10 cellular contexts compared by ENCODE assay signal in genomic region chr9:137078701-137079400, GRCh38. TPM values are rescaled to one million over a fixed set of nuclear protein-coding genes. Genes with fewer than 3 reads are reported as not detected.
DNase-seq lines count a peak whose midpoint lies in the region; ATAC-seq, FAIRE-seq and TF ChIP-seq lines count a peak whose summit lies in the region.
"Had no signal": no experiment of that assay in that cellular context is flagged by ENCODE, and none has a peak within 500 bp of the region (broad histone marks: within the 10 kb centered on the region; RNA-seq: fewer than 3 reads in every experiment).

No MANE protein-coding gene starts in this region.

- H3K27ac Mint-ChIP-seq in MCF 10A (ENCODE audit: low read depth, unreplicated experiment), result no peak overlapping the region

- peak overlapping the region; percentile 83 for H3K4me2 ChIP-seq in HepG2 (ENCODE audit: low read depth, low read length)

- TF ChIP-seq POLR2A in breast epithelium (IDR thresholded peaks at IDR 0.05) (no peak), HepG2 (IDR thresholded peaks at IDR 0.05; ENCODE audit: insufficient read depth in 1 of 2, low read depth in 2 of 2, low read length in 2 of 2) (no peak), upper lobe of left lung (IDR thresholded peaks at IDR 0.05) (no peak)

- TF ChIP-seq CTCF in breast epithelium (IDR thresholded peaks at IDR 0.05) (no peak), MCF 10A (IDR thresholded peaks at IDR 0.05; ENCODE audit: unreplicated experiment) (no peak), HepG2 (CRISPR knock-in tag; IDR thresholded peaks at IDR 0.05) (no peak), upper lobe of left lung (IDR thresholded peaks at IDR 0.05) (no peak)

- H3K27me3 ChIP-seq in breast epithelium (no peaks in the 10 kb centered on the region), adipocyte (replicated peaks; ENCODE audit: control insufficient read depth, insufficient read depth, low read length) (no peaks in the 10 kb centered on the region), HepG2 (ENCODE audit: control insufficient read depth in 1 of 2, insufficient read depth in 2 of 2, low read length in 2 of 2) (no peaks in the 10 kb centered on the region), upper lobe of left lung (peaks cover 0 to 6% (median 0%) of the 10 kb centered on the region in 4 donors)

- no peak for TF ChIP-seq EP300 in HepG2 (IDR thresholded peaks at IDR 0.05; ENCODE audit: low read depth in 2 of 2, low read length in 2 of 2)
- no peak for TF ChIP-seq EP300 in HepG2 (CRISPR knock-in tag; IDR thresholded peaks at IDR 0.05; ENCODE audit: borderline replicate concordance)
- TF ChIP-seq EP300 in upper lobe of left lung (IDR thresholded peaks at IDR 0.05), result no peak

- no peak for TF ChIP-seq RAD21 in HepG2 (CRISPR knock-in tag; IDR thresholded peaks at IDR 0.05)

- H3K4me3 ChIP-seq in breast epithelium (peak overlapping the region; percentile 72 to 88 (median 82)), adipocyte (ENCODE audit: low read length) (peak overlapping the region; percentile 81), HepG2 (replicated peaks in 1 of 3; ENCODE audit: insufficient read depth in 1 of 3, low read depth in 2 of 3, low read length in 3 of 3) (peak overlapping the region in 2 of 3 experiments; percentile 76 to 85; a peak in 3 of 6 replicates), upper lobe of left lung (peak overlapping the region in 3 of 4 donors; percentile 74 to 96 (median 74))

- 97% methylated on average over 23 of the region's 51 CpGs for WGBS in HepG2 (ENCODE audit: low lambda C conversion rate)
- 80 to 81% methylated on average over 42 to 51 of the region's 51 CpGs for WGBS in upper lobe of left lung, 2 donors

- in situ Hi-C loops in HepG2 (cut with HindIII; ENCODE audit: extremely low pct_ligation_motif_present, low pct_unique_long_range_greater_than_20kb), result no loop called here

- FAIRE-seq in HepG2 (lab: Jason Lieb, UNC), result no peak
- FAIRE-seq: frontal cortex had no signal

- no peaks in the 10 kb centered on the region for H4K20me1 ChIP-seq in HepG2 (ENCODE audit: insufficient read depth, low read length)

- H3K27ac ChIP-seq in breast epithelium, result no peak overlapping the region
- no peak overlapping the region for H3K27ac ChIP-seq in HepG2 (ENCODE audit: extremely low read length, insufficient read depth, low read length)
- H3K27ac ChIP-seq in upper lobe of left lung, result no peak overlapping the region

- peak overlapping the region; percentile 84 for H3K9ac ChIP-seq in adipocyte (ENCODE audit: low read length)
- H3K9ac ChIP-seq in HepG2 (ENCODE audit: insufficient read depth, low read depth, low read length), result no peak overlapping the region

- no peaks in the 10 kb centered on the region for H3K79me2 ChIP-seq in HepG2 (ENCODE audit: insufficient read depth, low read length)

- H2AFZ ChIP-seq in HepG2 (ENCODE audit: low read length), result no peak overlapping the region

- CTCF ChIA-PET in MCF 10A (lab: Yijun Ruan, JAX) (no interaction called here), HepG2 (lab: Yijun Ruan, JAX; ENCODE audit: low intra/inter-chr PET ratio, low total read pairs) (no interaction called here)

- no peak overlapping the region for H3K4me3 Mint-ChIP-seq in MCF 10A (ENCODE audit: unreplicated experiment)

- BruUV-seq in MCF 10A (replicated peaks; lab: Mats Ljungman, UMichigan) (no TSS peak), HepG2 (replicated peaks; lab: Mats Ljungman, UMichigan) (no TSS peak)

- no peaks in the 10 kb centered on the region for H3K36me3 Mint-ChIP-seq in MCF 10A (ENCODE audit: insufficient read depth, unreplicated experiment)

- H3K9me3 ChIP-seq in breast epithelium, result no peaks in the 10 kb centered on the region
- no peaks in the 10 kb centered on the region for H3K9me3 ChIP-seq in adipocyte (ENCODE audit: control insufficient read depth, low read length)
- H3K9me3 ChIP-seq in HepG2 (ENCODE audit: low read length), result no peaks in the 10 kb centered on the region
- H3K9me3 ChIP-seq in upper lobe of left lung, result no peaks in the 10 kb centered on the region

- peaks cover 12% of the 10 kb centered on the region for H3K4me1 Mint-ChIP-seq in MCF 10A (ENCODE audit: insufficient read depth, unreplicated experiment)

- no peaks in the 10 kb centered on the region for H3K27me3 Mint-ChIP-seq in MCF 10A (ENCODE audit: insufficient read depth, unreplicated experiment)

- ATAC-seq in HepG2 (no peak), upper lobe of left lung (ENCODE audit: low FRiP score in 2 of 2) (no peak), HG02938 (IDR thresholded peaks at IDR 0.05; ENCODE audit: unreplicated experiment) (no peak)

- intact Hi-C loops in breast epithelium (cut with DNase I; ENCODE audit: low total_unique reads), result no loop called here
- intact Hi-C loops in MCF 10A (cut with micrococcal nuclease), result no loop called here
- intact Hi-C loops in HepG2 (cut with micrococcal nuclease; ENCODE audit: unreplicated experiment), result no loop called here

- no peaks in the 10 kb centered on the region for H3K9me3 Mint-ChIP-seq in MCF 10A (ENCODE audit: unreplicated experiment)

- peaks cover 8% of the 10 kb centered on the region for H3K36me3 ChIP-seq in breast epithelium
- peaks cover 27% of the 10 kb centered on the region for H3K36me3 ChIP-seq in adipocyte (ENCODE audit: control insufficient read depth, insufficient read depth, low read length, severe bottlenecking)
- peaks cover 9 to 16% of the 10 kb centered on the region in 2 experiments; a peak in 4 of 5 replicates for H3K36me3 ChIP-seq in HepG2 (replicated peaks in 1 of 2; ENCODE audit: control insufficient read depth in 1 of 2, insufficient read depth in 2 of 2, low read length in 2 of 2)
- peaks cover 0 to 51% (median 37%) of the 10 kb centered on the region in 4 donors for H3K36me3 ChIP-seq in upper lobe of left lung

- POLR2A ChIA-PET in MCF 10A (lab: Yijun Ruan, JAX), result interaction anchor here (2.4 kb wide), 1 partner anchor 8 kb away, joined by 8 read pairs; the partner anchor contains the start of gene MAN1B1
- POLR2A ChIA-PET in HepG2 (lab: Yijun Ruan, JAX), result no interaction called here

- H3K4me1 ChIP-seq in breast epithelium, result peaks cover 5 to 8% of the 10 kb centered on the region in 2 donors
- peaks cover 19% of the 10 kb centered on the region for H3K4me1 ChIP-seq in adipocyte (ENCODE audit: control insufficient read depth, insufficient read depth, low read length)
- peaks cover 47% of the 10 kb centered on the region for H3K4me1 ChIP-seq in HepG2 (ENCODE audit: insufficient read depth, low read length)
- peaks cover 15 to 36% (median 16%) of the 10 kb centered on the region in 4 donors for H3K4me1 ChIP-seq in upper lobe of left lung

- DNase-seq in breast epithelium (ENCODE audit: low spot score in 2 of 2), result no peak
- DNase-seq in MCF 10A (ENCODE audit: unreplicated experiment), result no peak
- DNase-seq in adipocyte (ENCODE audit: low read depth), result no peak
- no peak for DNase-seq in HepG2 (ENCODE audit: low spot score)
- DNase-seq in upper lobe of left lung, result no peak
- no peak for DNase-seq in activated effector memory CD4-positive, alpha-beta T cell treated with anti-CD3 and anti-CD28 coated beads, Interleukin-2, amount 50 U/mL, for 16 hours
- no peak for DNase-seq in SW 1271 (lab: John Stamatoyannopoulos, UW)
- DNase-seq: activated CD4-positive, alpha-beta T cell treated with anti-CD3 and anti-CD28 coated beads, Interleukin-2, amount 50 U/mL, for 1 hour had no signal

RNA-seq across cellular contexts. Expression of gene UAP1L1, which starts 1.5 kb away (rescaled TPM):
- total RNA-seq in breast epithelium (10 to 100 TPM in 1 of 3 donors, 1 to 10 TPM in 2; 6.7 to 12.0 (median 6.9) TPM), MCF 10A (2022) (1.0 and 3.7 TPM in 2 replicates), HepG2 (2016; rRNA removed; fragmentation: Illumina TruSeq; extraction: Trizol) (6.2 and 6.4 TPM in 2 replicates), upper lobe of left lung (10 to 100 TPM; 10.5 to 69.1 (median 34.0) TPM)
- 1.7 and 1.8 TPM in 2 replicates for total RNA-seq in HepG2 (2016; cell fraction: cytosol; rRNA removed; fragmentation: Illumina TruSeq; extraction: Trizol; ENCODE audit: low read depth)
- total RNA-seq in HepG2 (2016; cell fraction: insoluble cytoplasmic fraction; rRNA removed; fragmentation: Illumina TruSeq; extraction: Trizol), result 4.5 and 6.7 TPM in 2 replicates
- total RNA-seq in HepG2 (2016; cell fraction: membrane; rRNA removed; fragmentation: Illumina TruSeq; extraction: Trizol), result 3.0 and 3.1 TPM in 2 replicates
- 4.9 and 5.4 TPM in 2 replicates for total RNA-seq in HepG2 (2016; cell fraction: nucleus; rRNA removed; fragmentation: Illumina TruSeq; extraction: Trizol)
- polyA plus RNA-seq in HepG2 (2011; rRNA removed), result 5.4 and 6.0 TPM in 2 replicates
- 3.8 and 4.1 TPM in 2 replicates for polyA plus RNA-seq in HepG2 (2011; cell fraction: cytosol; rRNA removed)
- 43.5 and 57.7 TPM in 2 replicates for polyA plus RNA-seq in HepG2 (2011; cell fraction: nucleus; rRNA removed)
- 4.9 and 5.0 TPM in 2 replicates for polyA plus RNA-seq in HepG2 (2012)
- polyA plus RNA-seq in HepG2 (2016; cell fraction: cytosol; fragmentation: Illumina TruSeq; extraction: Trizol; ENCODE audit: low read depth), result 1.1 and 1.2 TPM in 2 replicates
- polyA plus RNA-seq in HepG2 (2016; cell fraction: insoluble cytoplasmic fraction; fragmentation: Illumina TruSeq; extraction: Trizol; ENCODE audit: low read depth), result 6.4 and 8.8 TPM in 2 replicates
- polyA plus RNA-seq in HepG2 (2016; cell fraction: membrane; fragmentation: Illumina TruSeq; extraction: Trizol; ENCODE audit: low read depth), result 3.0 and 3.6 TPM in 2 replicates
- 22.7 and 23.1 TPM in 2 replicates for polyA plus RNA-seq in HepG2 (2016; cell fraction: nucleus; fragmentation: Illumina TruSeq; extraction: Trizol; ENCODE audit: insufficient read depth, low read depth)
- polyA minus RNA-seq in HepG2 (2011; rRNA and poly(A)+ RNA removed; ENCODE audit: low replicate concordance), result 2.2 and 5.1 TPM in 2 replicates
- polyA minus RNA-seq in HepG2 (2011; cell fraction: cytosol; rRNA and poly(A)+ RNA removed), result 3.0 and 3.2 TPM in 2 replicates
- 5.6 and 7.1 TPM in 2 replicates for polyA minus RNA-seq in HepG2 (2011; cell fraction: nucleus; rRNA and poly(A)+ RNA removed)

RNA-seq across cellular contexts. Expression of gene MAN1B1, which starts 7.9 kb away (rescaled TPM):
- 10 to 100 TPM; 50.1 to 62.8 (median 50.8) TPM for total RNA-seq in breast epithelium
- total RNA-seq in MCF 10A (2022), result 46.5 and 49.1 TPM in 2 replicates
- 19.0 and 48.9 TPM in 2 replicates for total RNA-seq in HepG2 (2016; rRNA removed; fragmentation: Illumina TruSeq; extraction: Trizol)
- 9.3 and 10.3 TPM in 2 replicates for total RNA-seq in HepG2 (2016; cell fraction: cytosol; rRNA removed; fragmentation: Illumina TruSeq; extraction: Trizol; ENCODE audit: low read depth)
- 17.2 and 48.2 TPM in 2 replicates for total RNA-seq in HepG2 (2016; cell fraction: insoluble cytoplasmic fraction; rRNA removed; fragmentation: Illumina TruSeq; extraction: Trizol)
- 17.0 and 19.9 TPM in 2 replicates for total RNA-seq in HepG2 (2016; cell fraction: membrane; rRNA removed; fragmentation: Illumina TruSeq; extraction: Trizol)
- 44.7 and 51.0 TPM in 2 replicates for total RNA-seq in HepG2 (2016; cell fraction: nucleus; rRNA removed; fragmentation: Illumina TruSeq; extraction: Trizol)
- polyA plus RNA-seq in HepG2 (2011; rRNA removed), result 59.5 and 60.6 TPM in 2 replicates
- 48.6 and 64.5 TPM in 2 replicates for polyA plus RNA-seq in HepG2 (2011; cell fraction: cytosol; rRNA removed)
- polyA plus RNA-seq in HepG2 (2011; cell fraction: nucleus; rRNA removed), result 146 and 162 TPM in 2 replicates
- 30.5 and 38.6 TPM in 2 replicates for polyA plus RNA-seq in HepG2 (2012)
- polyA plus RNA-seq in HepG2 (2016; cell fraction: cytosol; fragmentation: Illumina TruSeq; extraction: Trizol; ENCODE audit: low read depth), result 6.7 and 6.8 TPM in 2 replicates
- 16.2 and 18.3 TPM in 2 replicates for polyA plus RNA-seq in HepG2 (2016; cell fraction: insoluble cytoplasmic fraction; fragmentation: Illumina TruSeq; extraction: Trizol; ENCODE audit: low read depth)
- polyA plus RNA-seq in HepG2 (2016; cell fraction: membrane; fragmentation: Illumina TruSeq; extraction: Trizol; ENCODE audit: low read depth), result 11.2 and 12.8 TPM in 2 replicates
- 78.7 and 83.1 TPM in 2 replicates for polyA plus RNA-seq in HepG2 (2016; cell fraction: nucleus; fragmentation: Illumina TruSeq; extraction: Trizol; ENCODE audit: insufficient read depth, low read depth)
- polyA minus RNA-seq in HepG2 (2011; rRNA and poly(A)+ RNA removed; ENCODE audit: low replicate concordance), result 71.9 and 74.1 TPM in 2 replicates
- polyA minus RNA-seq in HepG2 (2011; cell fraction: cytosol; rRNA and poly(A)+ RNA removed), result 24.7 and 26.8 TPM in 2 replicates
- 40.9 and 45.3 TPM in 2 replicates for polyA minus RNA-seq in HepG2 (2011; cell fraction: nucleus; rRNA and poly(A)+ RNA removed)
- total RNA-seq in upper lobe of left lung, result 10 to 100 TPM; 38.0 to 97.4 (median 54.1) TPM

RNA-seq across cellular contexts. Expression of gene SAPCD2, which starts 8.5 kb away (rescaled TPM):
- total RNA-seq in breast epithelium, result 1 to 10 TPM in 2 of 3 donors, under 1 TPM in 1; 0.96 to 2.9 (median 2.8) TPM
- total RNA-seq in MCF 10A (2022), result 5.7 and 15.7 TPM in 2 replicates
- total RNA-seq in HepG2 (2016; rRNA removed; fragmentation: Illumina TruSeq; extraction: Trizol), result 35.9 and 42.8 TPM in 2 replicates
- total RNA-seq in HepG2 (2016; cell fraction: cytosol; rRNA removed; fragmentation: Illumina TruSeq; extraction: Trizol; ENCODE audit: low read depth), result 7.0 and 7.1 TPM in 2 replicates
- total RNA-seq in HepG2 (2016; cell fraction: insoluble cytoplasmic fraction; rRNA removed; fragmentation: Illumina TruSeq; extraction: Trizol), result 34.9 and 42.2 TPM in 2 replicates
- total RNA-seq in HepG2 (2016; cell fraction: membrane; rRNA removed; fragmentation: Illumina TruSeq; extraction: Trizol), result 29.9 and 31.6 TPM in 2 replicates
- 23.7 and 28.1 TPM in 2 replicates for total RNA-seq in HepG2 (2016; cell fraction: nucleus; rRNA removed; fragmentation: Illumina TruSeq; extraction: Trizol)
- polyA plus RNA-seq in HepG2 (2011; rRNA removed), result 18.7 and 21.9 TPM in 2 replicates
- polyA plus RNA-seq in HepG2 (2011; cell fraction: cytosol; rRNA removed), result 16.4 and 40.1 TPM in 2 replicates
- 28.3 and 52.1 TPM in 2 replicates for polyA plus RNA-seq in HepG2 (2011; cell fraction: nucleus; rRNA removed)
- polyA plus RNA-seq in HepG2 (2012), result 12.0 and 19.0 TPM in 2 replicates
- polyA plus RNA-seq in HepG2 (2016; cell fraction: cytosol; fragmentation: Illumina TruSeq; extraction: Trizol; ENCODE audit: low read depth), result 6.8 and 7.6 TPM in 2 replicates
- polyA plus RNA-seq in HepG2 (2016; cell fraction: insoluble cytoplasmic fraction; fragmentation: Illumina TruSeq; extraction: Trizol; ENCODE audit: low read depth), result 33.9 and 39.2 TPM in 2 replicates
- 23.3 and 27.0 TPM in 2 replicates for polyA plus RNA-seq in HepG2 (2016; cell fraction: membrane; fragmentation: Illumina TruSeq; extraction: Trizol; ENCODE audit: low read depth)
- 44.9 and 46.9 TPM in 2 replicates for polyA plus RNA-seq in HepG2 (2016; cell fraction: nucleus; fragmentation: Illumina TruSeq; extraction: Trizol; ENCODE audit: insufficient read depth, low read depth)
- 38.7 and 55.4 TPM in 2 replicates for polyA minus RNA-seq in HepG2 (2011; rRNA and poly(A)+ RNA removed; ENCODE audit: low replicate concordance)
- 18.6 and 32.8 TPM in 2 replicates for polyA minus RNA-seq in HepG2 (2011; cell fraction: cytosol; rRNA and poly(A)+ RNA removed)
- 7.3 and 8.6 TPM in 2 replicates for polyA minus RNA-seq in HepG2 (2011; cell fraction: nucleus; rRNA and poly(A)+ RNA removed)
- total RNA-seq in upper lobe of left lung, result 1 to 10 TPM in 4 of 6 donors, under 1 TPM in 2; 0.69 to 6.8 (median 1.4) TPM

RNA-seq across cellular contexts. Expression of gene ENTPD2, which starts 25.0 kb away (rescaled TPM):
- total RNA-seq in breast epithelium, result 1 to 10 TPM in 2 of 3 donors, under 1 TPM in 1; 0.16 to 6.7 (median 3.6) TPM
- 13.4 and 31.5 TPM in 2 replicates for total RNA-seq in MCF 10A (2022)
- total RNA-seq in HepG2 (2016; rRNA removed; fragmentation: Illumina TruSeq; extraction: Trizol), result 0.87 and 0.95 TPM in 2 replicates
- 0.61 and 0.88 TPM in 2 replicates for total RNA-seq in HepG2 (2016; cell fraction: cytosol; rRNA removed; fragmentation: Illumina TruSeq; extraction: Trizol; ENCODE audit: low read depth)
- 0.74 and 0.82 TPM in 2 replicates for total RNA-seq in HepG2 (2016; cell fraction: insoluble cytoplasmic fraction; rRNA removed; fragmentation: Illumina TruSeq; extraction: Trizol)
- 0.69 and 0.71 TPM in 2 replicates for total RNA-seq in HepG2 (2016; cell fraction: membrane; rRNA removed; fragmentation: Illumina TruSeq; extraction: Trizol)
- 3.4 and 3.6 TPM in 2 replicates for total RNA-seq in HepG2 (2016; cell fraction: nucleus; rRNA removed; fragmentation: Illumina TruSeq; extraction: Trizol)
- polyA plus RNA-seq in HepG2 (2011; rRNA removed), result 3.2 and 4.1 TPM in 2 replicates
- polyA plus RNA-seq in HepG2 (2011; cell fraction: cytosol; rRNA removed), result 2.1 and 3.2 TPM in 2 replicates
- 41.8 and 49.4 TPM in 2 replicates for polyA plus RNA-seq in HepG2 (2011; cell fraction: nucleus; rRNA removed)
- 21.3 and 23.9 TPM in 2 replicates for polyA plus RNA-seq in HepG2 (2012)
- 1.5 and 1.8 TPM in 2 replicates for polyA plus RNA-seq in HepG2 (2016; cell fraction: cytosol; fragmentation: Illumina TruSeq; extraction: Trizol; ENCODE audit: low read depth)
- 2.3 and 2.8 TPM in 2 replicates for polyA plus RNA-seq in HepG2 (2016; cell fraction: insoluble cytoplasmic fraction; fragmentation: Illumina TruSeq; extraction: Trizol; ENCODE audit: low read depth)
- 2.2 and 2.6 TPM in 2 replicates for polyA plus RNA-seq in HepG2 (2016; cell fraction: membrane; fragmentation: Illumina TruSeq; extraction: Trizol; ENCODE audit: low read depth)
- polyA plus RNA-seq in HepG2 (2016; cell fraction: nucleus; fragmentation: Illumina TruSeq; extraction: Trizol; ENCODE audit: insufficient read depth, low read depth), result 12.9 and 17.3 TPM in 2 replicates
- 8.8 TPM in 1 of 2 replicates, not detected in the other for polyA minus RNA-seq in HepG2 (2011; rRNA and poly(A)+ RNA removed; ENCODE audit: low replicate concordance)
- 9.0 and 9.2 TPM in 2 replicates for polyA minus RNA-seq in HepG2 (2011; cell fraction: cytosol; rRNA and poly(A)+ RNA removed)
- polyA minus RNA-seq in HepG2 (2011; cell fraction: nucleus; rRNA and poly(A)+ RNA removed), result 5.5 and 6.4 TPM in 2 replicates
- under 1 TPM in 4 of 6 donors, not detected in 2; 0.34 to 0.98 (median 0.55) TPM for total RNA-seq in upper lobe of left lung

RNA-seq across cellular contexts. Expression of gene NPDC1, which starts 32.9 kb away (rescaled TPM):
- total RNA-seq in breast epithelium, result 10 to 100 TPM; 21.9 to 63.9 (median 63.1) TPM
- 161 and 171 TPM in 2 replicates for total RNA-seq in MCF 10A (2022)
- 0.63 and 0.84 TPM in 2 replicates for total RNA-seq in HepG2 (2016; rRNA removed; fragmentation: Illumina TruSeq; extraction: Trizol)
- 1.2 TPM in 1 of 2 replicates, not detected in the other for total RNA-seq in HepG2 (2016; cell fraction: cytosol; rRNA removed; fragmentation: Illumina TruSeq; extraction: Trizol; ENCODE audit: low read depth)
- 0.65 and 1.7 TPM in 2 replicates for total RNA-seq in HepG2 (2016; cell fraction: insoluble cytoplasmic fraction; rRNA removed; fragmentation: Illumina TruSeq; extraction: Trizol)
- 0.59 and 0.79 TPM in 2 replicates for total RNA-seq in HepG2 (2016; cell fraction: membrane; rRNA removed; fragmentation: Illumina TruSeq; extraction: Trizol)
- total RNA-seq in HepG2 (2016; cell fraction: nucleus; rRNA removed; fragmentation: Illumina TruSeq; extraction: Trizol), result 2.7 and 4.8 TPM in 2 replicates
- polyA plus RNA-seq in HepG2 (2011; rRNA removed), result 5.4 and 7.0 TPM in 2 replicates
- 1.7 and 3.4 TPM in 2 replicates for polyA plus RNA-seq in HepG2 (2011; cell fraction: cytosol; rRNA removed)
- polyA plus RNA-seq in HepG2 (2011; cell fraction: nucleus; rRNA removed), result 93.3 and 114 TPM in 2 replicates
- polyA plus RNA-seq in HepG2 (2012), result 4.5 and 8.4 TPM in 2 replicates
- 1.00 and 1.1 TPM in 2 replicates for polyA plus RNA-seq in HepG2 (2016; cell fraction: cytosol; fragmentation: Illumina TruSeq; extraction: Trizol; ENCODE audit: low read depth)
- polyA plus RNA-seq in HepG2 (2016; cell fraction: insoluble cytoplasmic fraction; fragmentation: Illumina TruSeq; extraction: Trizol; ENCODE audit: low read depth), result 0.67 and 1.8 TPM in 2 replicates
- 1.1 and 1.5 TPM in 2 replicates for polyA plus RNA-seq in HepG2 (2016; cell fraction: membrane; fragmentation: Illumina TruSeq; extraction: Trizol; ENCODE audit: low read depth)
- 9.8 and 12.2 TPM in 2 replicates for polyA plus RNA-seq in HepG2 (2016; cell fraction: nucleus; fragmentation: Illumina TruSeq; extraction: Trizol; ENCODE audit: insufficient read depth, low read depth)
- polyA minus RNA-seq in HepG2 (2011; rRNA and poly(A)+ RNA removed; ENCODE audit: low replicate concordance), result 1.9 and 12.5 TPM in 2 replicates
- 2.9 and 3.0 TPM in 2 replicates for polyA minus RNA-seq in HepG2 (2011; cell fraction: cytosol; rRNA and poly(A)+ RNA removed)
- 3.9 and 4.2 TPM in 2 replicates for polyA minus RNA-seq in HepG2 (2011; cell fraction: nucleus; rRNA and poly(A)+ RNA removed)
- 100 to 1,000 TPM in 2 of 6 donors, 10 to 100 TPM in 4; 26.7 to 199 (median 73.2) TPM for total RNA-seq in upper lobe of left lung
